Comparison of ENCODE assay signal across 8 cellular contexts in the genomic region with DNA sequence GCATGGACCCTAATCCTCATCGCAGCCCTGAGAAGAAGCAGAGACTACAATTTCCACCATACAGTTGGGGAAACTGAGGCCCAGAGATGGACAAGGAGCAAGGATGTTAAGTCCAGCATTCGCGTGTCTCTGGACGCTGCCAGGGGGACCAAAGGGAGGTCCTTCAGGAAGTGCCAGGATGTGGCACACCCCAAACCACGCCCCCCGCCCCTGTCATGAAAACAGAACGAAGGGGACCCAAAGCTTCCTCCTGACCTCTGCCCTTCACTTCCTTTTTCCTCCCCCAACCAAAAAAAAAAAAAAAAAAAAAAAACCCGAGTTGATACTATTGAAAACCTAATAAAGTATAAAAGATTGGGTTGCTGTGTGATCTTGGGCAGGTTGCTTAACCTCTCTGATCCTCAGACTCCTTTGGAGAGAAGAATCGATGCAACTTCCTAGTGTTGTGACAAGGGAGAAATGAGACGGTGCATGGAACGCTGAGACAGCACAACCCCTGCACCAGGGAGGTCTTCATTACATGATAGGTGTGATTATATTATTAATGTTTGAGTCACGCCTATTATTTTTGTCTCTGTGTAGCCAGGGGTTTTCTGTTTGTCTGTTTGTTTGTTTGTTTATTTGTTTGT. TPM values are rescaled to one million over a fixed set of nuclear protein-coding genes. Genes with fewer than 3 reads are reported as not detected.
DNase-seq lines count a peak whose midpoint lies in the region; ATAC-seq and TF ChIP-seq lines count a peak whose summit lies in the region.
"Had no signal": no experiment of that assay in that cellular context is flagged by ENCODE, and none has a peak within 500 bp of the region (broad histone marks: within the 10 kb centered on the region; RNA-seq: fewer than 3 reads in every experiment).

No MANE protein-coding gene starts in this region.

- intact Hi-C loops in psoas muscle (cut with DNase I), result loop anchor here (5.0 kb wide), 2 partner anchors 43 to 53 kb away; a partner anchor contains a TSS

- no peaks in the 10 kb centered on the region; a peak in 2 of 5 replicates for H3K9me3 Mint-ChIP-seq in H9
- no peaks in the 10 kb centered on the region for H3K9me3 Mint-ChIP-seq in activated naive CD8-positive, alpha-beta T cell treated with anti-CD3 and anti-CD28 coated beads, Interleukin-2, amount 50 U/mL, for 24 hours

- no peak overlapping the region for H2BK120ac ChIP-seq in H9 (ENCODE audit: low read depth, low read length, poor library complexity, severe bottlenecking)

- H3K27me3 Mint-ChIP-seq in H9 (ENCODE audit: low read depth), result peaks cover 31% of the 10 kb centered on the region
- H3K27me3 Mint-ChIP-seq in activated naive CD8-positive, alpha-beta T cell treated with anti-CD3 and anti-CD28 coated beads, Interleukin-2, amount 50 U/mL, for 24 hours, result no peaks in the 10 kb centered on the region

- H3K56ac ChIP-seq in H9 (ENCODE audit: insufficient read length, low read depth, low read length), result no peak overlapping the region

- H3K14ac ChIP-seq in H9 (ENCODE audit: insufficient read depth, low read length), result no peak overlapping the region

- no peak overlapping the region for H2BK20ac ChIP-seq in H9 (ENCODE audit: low read depth, low read length, poor library complexity, severe bottlenecking)

- no peak overlapping the region for H3K27ac Mint-ChIP-seq in H9
- H3K27ac Mint-ChIP-seq in activated naive CD8-positive, alpha-beta T cell treated with anti-CD3 and anti-CD28 coated beads, Interleukin-2, amount 50 U/mL, for 24 hours, result peak overlapping the region; percentile 62

- no peak overlapping the region for H2AK5ac ChIP-seq in H9 (ENCODE audit: insufficient read length, low read length)

- no peaks in the 10 kb centered on the region for H3K9me2 ChIP-seq in SU-DHL-6 (replicated peaks; ENCODE audit: insufficient read depth, low read length)

- H3K4me3 ChIP-seq in SU-DHL-6 (ENCODE audit: insufficient read depth, low read length, poor library complexity, severe bottlenecking) (no peak overlapping the region), psoas muscle (no peak overlapping the region)

- no peaks in the 10 kb centered on the region for H3K79me1 ChIP-seq in H9 (ENCODE audit: insufficient read depth, low read depth, low read length, poor library complexity, severe bottlenecking)

- WGBS in H9 (ENCODE audit: extremely low coverage, insufficient read length, low lambda C conversion rate), result no CpG with 5 or more reads among the region's 12 CpGs
- 61 to 63% (median 61%) methylated on average over 12 of the region's 12 CpGs for WGBS in psoas muscle, 3 donors

- H3F3A ChIP-seq in SU-DHL-6 (ENCODE audit: insufficient read depth), result peaks cover 14% of the 10 kb centered on the region

- no peak overlapping the region for H4K5ac ChIP-seq in H9 (ENCODE audit: insufficient read length, low read depth, low read length)

- H2AFZ ChIP-seq in H9 (ENCODE audit: low read length) (no peak overlapping the region), SU-DHL-6 (ENCODE audit: low read depth, low read length, severe bottlenecking) (no peak overlapping the region)

- no peak for TF ChIP-seq CTCF in H9 (conservative IDR thresholded peaks at IDR 0.05)
- no peak for TF ChIP-seq CTCF in SU-DHL-6 (IDR thresholded peaks at IDR 0.05; ENCODE audit: insufficient read depth, low read length, poor library complexity, severe bottlenecking)
- TF ChIP-seq CTCF in psoas muscle (IDR thresholded peaks at IDR 0.05), result no peak
- no peak for TF ChIP-seq CTCF in GM10266 (IDR thresholded peaks at IDR 0.05; ENCODE audit: control insufficient read depth, insufficient read depth, low read depth, missing control alignments)

- H3K27ac ChIP-seq in H9 (ENCODE audit: insufficient read length, low read depth, low read length), result no peak overlapping the region
- H3K27ac ChIP-seq in SU-DHL-6 (ENCODE audit: low read depth, low read length), result no peak overlapping the region
- no peak overlapping the region for H3K27ac ChIP-seq in psoas muscle

- no peaks in the 10 kb centered on the region for H3K36me3 Mint-ChIP-seq in H9 (ENCODE audit: insufficient read depth in 1 of 3, low read depth in 3 of 3)
- no peaks in the 10 kb centered on the region for H3K36me3 Mint-ChIP-seq in activated naive CD8-positive, alpha-beta T cell treated with anti-CD3 and anti-CD28 coated beads, Interleukin-2, amount 50 U/mL, for 24 hours (ENCODE audit: low read depth)

- H3K9ac ChIP-seq in H9 (ENCODE audit: extremely low read depth, insufficient read length, low read length), result no peak overlapping the region
- no peak overlapping the region for H3K9ac ChIP-seq in SU-DHL-6 (ENCODE audit: low read length)

- H3K36me3 ChIP-seq in SU-DHL-6 (ENCODE audit: low read length) (no peaks in the 10 kb centered on the region), psoas muscle (ENCODE audit: insufficient read depth in 1 of 2, low read depth in 1 of 2) (no peaks in the 10 kb centered on the region)

- no peak overlapping the region for H3K18ac ChIP-seq in H9 (ENCODE audit: insufficient read length, low read depth, low read length)

- H3K4me1 ChIP-seq in H9 (ENCODE audit: insufficient read depth, low read length), result no peaks in the 10 kb centered on the region; the same call in 1 of the 2 replicates
- no peaks in the 10 kb centered on the region for H3K4me1 ChIP-seq in psoas muscle

- H4K8ac ChIP-seq in H9 (replicated peaks; ENCODE audit: insufficient read length, low read depth, low read length), result no peak overlapping the region

- no peak overlapping the region for H2BK15ac ChIP-seq in H9 (ENCODE audit: low read depth, low read length)

- no peak for ATAC-seq in activated naive CD8-positive, alpha-beta T cell treated with anti-CD3 and anti-CD28 coated beads, Interleukin-2, amount 50 U/mL, for 24 hours
- no peak for ATAC-seq in psoas muscle

- H4K20me1 ChIP-seq in H9 (ENCODE audit: control insufficient read depth, insufficient read depth, insufficient read length) (no peaks in the 10 kb centered on the region), SU-DHL-6 (ENCODE audit: low read depth, low read length) (no peaks in the 10 kb centered on the region)

- DNase-seq in H9 (peak; percentile 46), psoas muscle (peak; percentile 63 to 72), NCI-H345 (lab: John Stamatoyannopoulos, UW) (no peak), GM10266 (ENCODE audit: extremely low spot score) (no peak), COLO668 (lab: John Stamatoyannopoulos, UW; ENCODE audit: unreplicated experiment) (no peak)
- DNase-seq in activated naive CD8-positive, alpha-beta T cell treated with anti-CD3 and anti-CD28 coated beads, Interleukin-2, amount 50 U/mL, for 24 hours, result peak; percentile 78
- DNase-seq: GF-D8 had no signal

- no peak overlapping the region for H3K23ac ChIP-seq in H9 (ENCODE audit: insufficient read length, low read depth, low read length)

- H2BK12ac ChIP-seq in H9 (ENCODE audit: insufficient read length, low read depth, low read length), result no peak overlapping the region

- H3K4me3 Mint-ChIP-seq in H9, result peak overlapping the region in 1 of 2 experiments; percentile 62; a peak in 2 of 5 replicates
- H3K4me3 Mint-ChIP-seq in activated naive CD8-positive, alpha-beta T cell treated with anti-CD3 and anti-CD28 coated beads, Interleukin-2, amount 50 U/mL, for 24 hours, result peak overlapping the region; percentile 77

- H3K23me2 ChIP-seq in H9 (ENCODE audit: insufficient read length, low read depth, low read length, poor library complexity, severe bottlenecking), result peaks cover 9% of the 10 kb centered on the region

- no peaks in the 10 kb centered on the region; the same call in 1 of the 2 replicates for H3K79me2 ChIP-seq in H9 (ENCODE audit: insufficient read depth, low read length)
- H3K79me2 ChIP-seq in SU-DHL-6 (ENCODE audit: insufficient read depth, low read length), result peaks cover 7% of the 10 kb centered on the region

- no peak overlapping the region for H4K91ac ChIP-seq in H9 (ENCODE audit: insufficient read length, low read depth, low read length)

- no peak overlapping the region for H3K4ac ChIP-seq in H9 (ENCODE audit: low read depth, low read length)

- no peak overlapping the region for H2BK5ac ChIP-seq in H9 (ENCODE audit: insufficient read length, low read length)

- H3K4me1 Mint-ChIP-seq in H9, result peaks cover 5 to 13% of the 10 kb centered on the region in 2 experiments
- H3K4me1 Mint-ChIP-seq in activated naive CD8-positive, alpha-beta T cell treated with anti-CD3 and anti-CD28 coated beads, Interleukin-2, amount 50 U/mL, for 24 hours, result peaks cover 22% of the 10 kb centered on the region

- peaks cover 10% of the 10 kb centered on the region; the same call in 1 of the 2 replicates for H3K27me3 ChIP-seq in H9 (ENCODE audit: insufficient read depth, low read length)
- H3K27me3 ChIP-seq in SU-DHL-6 (ENCODE audit: low read length), result no peaks in the 10 kb centered on the region
- H3K27me3 ChIP-seq in psoas muscle (ENCODE audit: insufficient read depth in 3 of 3, low read length in 2 of 3), result no peaks in the 10 kb centered on the region

- no peak overlapping the region for H3T11ph ChIP-seq in H9 (ENCODE audit: low read length)

- H3K4me2 ChIP-seq in H9 (ENCODE audit: insufficient read depth, insufficient read length, low read length) (no peak overlapping the region), SU-DHL-6 (ENCODE audit: low read depth, low read length, poor library complexity, severe bottlenecking) (peak overlapping the region; percentile 23)

- H3K9me3 ChIP-seq in H9 (ENCODE audit: control insufficient read depth, low read depth, low read length) (no peaks in the 10 kb centered on the region), SU-DHL-6 (ENCODE audit: insufficient read depth, low read length) (no peaks in the 10 kb centered on the region), psoas muscle (no peaks in the 10 kb centered on the region)

RNA-seq across cellular contexts. Expression of a gene that starts 2.7 kb away (rescaled TPM):
- total RNA-seq in H9 (2021) (22.8 and 24.9 TPM in 2 replicates), psoas muscle (10 to 100 TPM; 25.7 to 55.9 (median 45.7) TPM)
- polyA plus RNA-seq in psoas muscle, result 10 to 100 TPM; 18.5 to 20.3 (median 20.0) TPM

RNA-seq across cellular contexts. Expression of a gene that starts 54.5 kb away (rescaled TPM):
- 167 and 169 TPM in 2 replicates for total RNA-seq in H9 (2021)
- 100 to 1,000 TPM; 136 to 192 (median 151) TPM for total RNA-seq in psoas muscle
- 100 to 1,000 TPM; 189 to 290 (median 207) TPM for polyA plus RNA-seq in psoas muscle

Comparison
In these comparisons a context has a peak if more than half of its experiments do, and no peak if none do; other contexts are left out.
1. DNase-seq: peak in H9 (single experiment), activated naive CD8-positive, alpha-beta T cell treated with anti-CD3 and anti-CD28 coated beads, Interleukin-2, amount 50 U/mL, for 24 hours (single experiment) and psoas muscle (2 of 2); none in NCI-H345 (single experiment), GM10266 (single experiment) and COLO668 (single experiment).